ENCODE assay signal across 8 cellular contexts in the genomic region with DNA sequence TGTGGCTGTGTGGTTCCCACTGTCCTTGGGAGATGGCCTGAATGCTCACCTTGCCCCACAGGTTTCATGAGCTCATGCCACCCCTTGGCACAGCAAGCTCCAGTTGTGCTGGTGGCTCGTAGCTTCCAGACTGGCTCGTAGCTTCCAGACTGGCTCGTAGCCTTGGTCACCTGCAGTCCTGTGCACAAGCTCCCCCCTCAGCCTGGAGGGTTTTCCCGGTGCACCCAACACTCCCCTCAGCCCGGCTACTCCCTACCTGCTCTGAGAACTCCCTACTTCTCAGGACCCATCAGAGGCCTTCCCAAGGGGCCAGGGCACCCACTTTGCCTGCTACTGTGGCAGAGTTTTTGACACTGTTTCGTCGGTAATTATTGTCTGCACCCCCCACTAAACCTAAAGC.
"Had no signal": no experiment of that assay in that cellular context is flagged by ENCODE, and none has a peak within 500 bp of the region (broad histone marks: within the 10 kb centered on the region; RNA-seq: fewer than 3 reads in every experiment).

No MANE protein-coding gene starts in this region.

- DNase-seq: GM23248, GOT3, H7, HFFc6, KBM-7 had no signal

- H3K9ac ChIP-seq: GM23248 had no signal

- H3K4me1 ChIP-seq: HAP-1 had no signal

- H3K4me3 ChIP-seq: GM23248, HAP-1 had no signal

- H3K36me3 ChIP-seq: HAP-1 had no signal

- H3K9me3 ChIP-seq: HAP-1 had no signal

- H3K27ac ChIP-seq: GM23248, HL-60 had no signal

- FAIRE-seq: HepG2 had no signal
